25 cellular contexts compared by ENCODE assay signal in genomic region chr10:7532723-7533498, GRCh38.
"Had no signal": no experiment of that assay in that cellular context is flagged by ENCODE, and none has a peak within 500 bp of the region (broad histone marks: within the 10 kb centered on the region; RNA-seq: fewer than 3 reads in every experiment).

No MANE protein-coding gene starts in this region.

- H3K27me3 ChIP-seq: dorsolateral prefrontal cortex, pancreas, testis, tibial nerve had no signal

- H3K36me3 Mint-ChIP-seq: memory B cell; naive B cell; stimulated activated naive B cell treated with anti-CD40 and anti-IgM and Interleukin-4, amounts not matched to agents 10 μg/mL and 1 μg/mL and 100 μg/mL, for 72 hours had no signal

- H3K4me1 ChIP-seq: gastrocnemius medialis, heart right ventricle, left lung, lower lobe of right lung, pancreas, prostate gland, spleen, testis had no signal

- H3K27ac Mint-ChIP-seq: memory B cell; stimulated activated naive B cell treated with anti-CD40 and anti-IgM and Interleukin-4, amounts not matched to agents 10 μg/mL and 1 μg/mL and 100 μg/mL, for 72 hours; stimulated activated naive CD8-positive, alpha-beta T cell treated with anti-CD3 and anti-CD28 coated beads, Interleukin-15, amount 100 ng/mL, for 72 hours had no signal

- H3K27ac ChIP-seq: gastrocnemius medialis, heart right ventricle, left lung, lower lobe of right lung, pancreas, prostate gland, spleen, testis, tibial nerve had no signal

- H3K4me3 Mint-ChIP-seq: memory B cell; naive B cell; nephron; stimulated activated naive B cell treated with anti-CD40 and anti-IgM and Interleukin-4, amounts not matched to agents 10 μg/mL and 1 μg/mL and 100 μg/mL, for 72 hours; stimulated activated naive CD8-positive, alpha-beta T cell treated with anti-CD3 and anti-CD28 coated beads, Interleukin-15, amount 100 ng/mL, for 72 hours had no signal

- H3K9me3 ChIP-seq: gastrocnemius medialis, left lung, lower lobe of right lung, pancreas, prostate gland, testis, tibial nerve had no signal

- ATAC-seq: esophagus mucosa; gastrocnemius medialis; heart right ventricle; left lung; lower lobe of right lung; pancreas; sciatic nerve; stimulated activated naive B cell treated with anti-CD40 and anti-IgM and Interleukin-4, amounts not matched to agents 10 μg/mL and 1 μg/mL and 100 μg/mL, for 72 hours; stimulated activated naive CD8-positive, alpha-beta T cell treated with anti-CD3 and anti-CD28 coated beads, Interleukin-15, amount 100 ng/mL, for 72 hours had no signal

- H3K9me3 Mint-ChIP-seq: memory B cell; stimulated activated naive B cell treated with anti-CD40 and anti-IgM and Interleukin-4, amounts not matched to agents 10 μg/mL and 1 μg/mL and 100 μg/mL, for 72 hours; stimulated activated naive CD8-positive, alpha-beta T cell treated with anti-CD3 and anti-CD28 coated beads, Interleukin-15, amount 100 ng/mL, for 72 hours had no signal

- DNase-seq: central memory CD4-positive, alpha-beta T cell; cortex of kidney; dorsolateral prefrontal cortex; effector memory CD4-positive, alpha-beta T cell; gastrocnemius medialis; heart right ventricle; hypothalamus; kidney glomerular epithelial cell; left lung; lower lobe of right lung; naive B cell; pancreas; spleen; stimulated activated CD4-positive, alpha-beta T cell treated with anti-CD3 and anti-CD28 coated beads, Interleukin-15, amount 100 ng/mL, for 24 hours; stimulated activated CD4-positive, alpha-beta T cell treated with anti-CD3 and anti-CD28 coated beads, Interleukin-1b, Interleukin-23, amount 100 ng/mL, for 48 hours; stimulated activated CD4-positive, alpha-beta T cell treated with anti-CD3 and anti-CD28 coated beads, Interleukin-4, amount 100 ng/mL, for 24 hours; stimulated activated naive B cell treated with anti-CD40 and anti-IgM and Interleukin-4, amounts not matched to agents 10 μg/mL and 1 μg/mL and 100 μg/mL, for 72 hours; stimulated activated naive CD8-positive, alpha-beta T cell treated with anti-CD3 and anti-CD28 coated beads, Interleukin-15, amount 100 ng/mL, for 72 hours; testis had no signal

- H3K4me3 ChIP-seq: dorsolateral prefrontal cortex, gastrocnemius medialis, heart right ventricle, left lung, lower lobe of right lung, pancreas, prostate gland, spleen, testis, tibial nerve had no signal

- H3K4me1 Mint-ChIP-seq: memory B cell; naive B cell; stimulated activated naive B cell treated with anti-CD40 and anti-IgM and Interleukin-4, amounts not matched to agents 10 μg/mL and 1 μg/mL and 100 μg/mL, for 72 hours; stimulated activated naive CD8-positive, alpha-beta T cell treated with anti-CD3 and anti-CD28 coated beads, Interleukin-15, amount 100 ng/mL, for 72 hours had no signal

- H3K36me3 ChIP-seq: gastrocnemius medialis, heart right ventricle, left lung, lower lobe of right lung, pancreas, prostate gland, spleen, tibial nerve had no signal
